In the genomic region with DNA sequence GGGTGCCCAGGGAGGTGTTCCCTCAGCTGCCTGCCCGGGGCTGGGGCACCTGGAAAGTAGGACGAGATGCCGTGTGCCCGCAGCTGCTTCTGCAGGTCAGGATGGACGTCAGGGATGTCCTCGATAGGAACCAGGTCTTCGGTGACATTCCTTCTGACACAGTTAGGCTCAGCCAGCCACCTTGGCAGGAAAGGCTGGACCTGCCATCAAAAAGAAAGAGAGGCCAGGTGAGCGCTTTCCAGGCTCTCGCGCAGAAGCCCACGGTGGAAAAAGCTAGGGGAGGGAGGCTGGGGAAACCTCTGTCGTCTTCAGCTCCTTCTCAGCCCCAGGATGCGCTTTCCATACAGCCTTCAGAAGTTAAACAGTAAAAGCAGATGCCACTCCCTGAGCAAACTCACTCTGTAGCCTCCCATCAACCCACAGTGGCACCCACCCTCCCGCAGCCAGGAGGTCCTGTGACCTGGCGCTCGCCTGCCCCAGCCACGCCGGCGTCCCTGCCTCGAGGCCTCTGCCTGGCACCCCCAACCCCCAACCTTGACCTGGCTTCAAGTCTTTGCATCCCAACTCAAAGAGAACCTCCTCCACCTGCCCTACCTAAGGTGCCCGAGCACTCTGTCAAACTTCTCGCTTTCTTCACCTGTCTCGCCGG, we compare ENCODE assay signal across 8 cellular contexts. TPM values are rescaled to one million over a fixed set of nuclear protein-coding genes. Genes with fewer than 3 reads are reported as not detected.
DNase-seq lines count a peak whose midpoint lies in the region; ATAC-seq, FAIRE-seq and TF ChIP-seq lines count a peak whose summit lies in the region.

No MANE protein-coding gene starts in this region.

- peak overlapping the region; percentile 82 for H3K27ac ChIP-seq in CD4-positive, alpha-beta memory T cell (ENCODE audit: low read depth, low read length)
- H3K27ac ChIP-seq in OCI-LY1 (ENCODE audit: low read depth, low read length, poor library complexity, severe bottlenecking) (peak overlapping the region; percentile 23), endothelial cell of umbilical vein (ENCODE audit: insufficient read depth, low read depth, low read length) (no peak overlapping the region), osteoblast (ENCODE audit: low read depth, low read length) (peak overlapping the region; percentile 28)

- H3K36me3 Mint-ChIP-seq in CD4-positive, alpha-beta memory T cell, result peaks cover 21 to 24% of the 10 kb centered on the region in 2 donors

- peaks cover 0 to 2% of the 10 kb centered on the region in 2 donors for H3K27me3 Mint-ChIP-seq in CD4-positive, alpha-beta memory T cell

- no peaks in the 10 kb centered on the region for H3K9me2 ChIP-seq in OCI-LY1 (ENCODE audit: low read depth, low read length)

- ATAC-seq in HG03095 (IDR thresholded peaks at IDR 0.05; ENCODE audit: unreplicated experiment) (no peak), GM18519 (IDR thresholded peaks at IDR 0.05; ENCODE audit: low FRiP score, unreplicated experiment) (no peak)

- H3K9me3 Mint-ChIP-seq in CD4-positive, alpha-beta memory T cell, result peaks cover 0 to 4% (median 0%) of the 10 kb centered on the region in 8 donors

- peaks cover 15 to 42% (median 27%) of the 10 kb centered on the region in 4 donors for H3K4me1 Mint-ChIP-seq in CD4-positive, alpha-beta memory T cell

- no peak for FAIRE-seq in endothelial cell of umbilical vein (lab: Jason Lieb, UNC)

- H3K27ac Mint-ChIP-seq in CD4-positive, alpha-beta memory T cell, result peak overlapping the region; percentile 77 to 92 (median 86)

- no peaks in the 10 kb centered on the region for H3K9me3 ChIP-seq in CD4-positive, alpha-beta memory T cell (ENCODE audit: control insufficient read depth in 1 of 2, low read length in 2 of 2)
- H3K9me3 ChIP-seq in OCI-LY1 (ENCODE audit: low read length) (no peaks in the 10 kb centered on the region), endothelial cell of umbilical vein (replicated peaks; ENCODE audit: control insufficient read depth, insufficient read depth, low read length) (no peaks in the 10 kb centered on the region), osteoblast (ENCODE audit: low read depth, low read length) (no peaks in the 10 kb centered on the region)

- peak overlapping the region; percentile 76 to 87 (median 85) for H3K4me3 Mint-ChIP-seq in CD4-positive, alpha-beta memory T cell

- H3K4me2 ChIP-seq in OCI-LY1 (ENCODE audit: low read length) (peak overlapping the region; percentile 98), endothelial cell of umbilical vein (ENCODE audit: insufficient read depth, low read length) (peak overlapping the region; percentile 76), osteoblast (ENCODE audit: insufficient read depth, low read length) (peak overlapping the region; percentile 92)

- peak overlapping the region; percentile 19 to 67 for H3K4me3 ChIP-seq in CD4-positive, alpha-beta memory T cell (ENCODE audit: low read length in 2 of 2)
- H3K4me3 ChIP-seq in OCI-LY1 (ENCODE audit: low read depth, low read length, poor library complexity, severe bottlenecking) (peak overlapping the region; percentile 96), endothelial cell of umbilical vein (replicated peaks in 1 of 3; ENCODE audit: insufficient read depth in 1 of 3, low read depth in 1 of 3, low read length in 3 of 3) (peak overlapping the region; percentile 54 to 77 (median 55)), osteoblast (ENCODE audit: insufficient read depth, low read length) (peak overlapping the region; percentile 92)

- peaks cover 35% of the 10 kb centered on the region for H3K36me3 ChIP-seq in CD4-positive, alpha-beta memory T cell (ENCODE audit: insufficient read depth, low read length)
- H3K36me3 ChIP-seq in OCI-LY1 (ENCODE audit: insufficient read depth, low read length), result peaks cover 57% of the 10 kb centered on the region
- H3K36me3 ChIP-seq in endothelial cell of umbilical vein (ENCODE audit: control insufficient read depth in 2 of 2, extremely low read depth in 1 of 2, insufficient read depth in 2 of 2, low read length in 2 of 2), result peaks cover 8 to 33% of the 10 kb centered on the region in 2 experiments
- H3K36me3 ChIP-seq in osteoblast (ENCODE audit: insufficient read depth, low read length), result peaks cover 31% of the 10 kb centered on the region

- H3K27me3 ChIP-seq in CD4-positive, alpha-beta memory T cell (ENCODE audit: insufficient read depth, low read length), result no peaks in the 10 kb centered on the region
- H3K27me3 ChIP-seq in OCI-LY1 (ENCODE audit: insufficient read depth, low read length) (no peaks in the 10 kb centered on the region), endothelial cell of umbilical vein (ENCODE audit: control insufficient read depth in 2 of 2, insufficient read depth in 2 of 2, low read length in 2 of 2) (no peaks in the 10 kb centered on the region), osteoblast (ENCODE audit: insufficient read depth, low read length) (no peaks in the 10 kb centered on the region)

- TF ChIP-seq CTCF in OCI-LY1 (IDR thresholded peaks at IDR 0.05; ENCODE audit: low read length) (no peak), endothelial cell of umbilical vein (IDR thresholded peaks at IDR 0.05; ENCODE audit: extremely low read depth in 1 of 2, insufficient read depth in 1 of 2, low read depth in 1 of 2, low read length in 2 of 2) (no peak), osteoblast (IDR thresholded peaks at IDR 0.05; ENCODE audit: extremely low read depth, low read depth, low read length) (no peak), GM10266 (IDR thresholded peaks at IDR 0.05; ENCODE audit: control insufficient read depth, insufficient read depth, low read depth, missing control alignments) (no peak)

- no peak overlapping the region for H2AFZ ChIP-seq in OCI-LY1 (ENCODE audit: low read length)
- no peak overlapping the region for H2AFZ ChIP-seq in endothelial cell of umbilical vein (ENCODE audit: low read depth, low read length)
- H2AFZ ChIP-seq in osteoblast (ENCODE audit: low read length), result no peak overlapping the region

- CTCF ChIA-PET in CD4-positive, alpha-beta memory T cell (lab: Charles Lee; ENCODE audit: partially characterized antibody), result interaction anchor here (1.0 kb wide), 1 partner anchor 11 kb away, joined by 3 read pairs; no protein-coding TSS in a partner anchor
- CTCF ChIA-PET in endothelial cell of umbilical vein (lab: Charles Lee), result interaction anchor here (1.5 to 1.8 kb wide), 2 partner anchors 9 to 11 kb away, joined by 3 to 7 read pairs; no protein-coding TSS in a partner anchor

- POLR2A ChIA-PET in CD4-positive, alpha-beta memory T cell (lab: Charles Lee; ENCODE audit: partially characterized antibody), result no interaction called here
- POLR2A ChIA-PET in endothelial cell of umbilical vein (lab: Charles Lee), result no interaction called here

- H3F3A ChIP-seq in OCI-LY1 (ENCODE audit: insufficient read depth, low read length), result no peaks in the 10 kb centered on the region

- H3K9me1 ChIP-seq in endothelial cell of umbilical vein (replicated peaks; ENCODE audit: control insufficient read depth, extremely low read depth, insufficient read depth, low read length), result no peaks in the 10 kb centered on the region

- dilution Hi-C loops in endothelial cell of umbilical vein (cut with MboI; ENCODE audit: extremely low pct_ligation_motif_present, low sequenced_read_pairs), result no loop called here

- peaks cover 27% of the 10 kb centered on the region for H3K4me1 ChIP-seq in CD4-positive, alpha-beta memory T cell (ENCODE audit: insufficient read depth, low read length)
- H3K4me1 ChIP-seq in OCI-LY1 (ENCODE audit: insufficient read depth, low read length, severe bottlenecking) (peaks cover 21% of the 10 kb centered on the region), endothelial cell of umbilical vein (ENCODE audit: control insufficient read depth, extremely low read depth, insufficient read depth, low read length) (peaks cover 14% of the 10 kb centered on the region), osteoblast (ENCODE audit: insufficient read depth, low read length) (peaks cover 16% of the 10 kb centered on the region)

- BruUV-seq in endothelial cell of umbilical vein (replicated peaks; lab: Mats Ljungman, UMichigan), result no TSS peak

- DNase-seq in CD4-positive, alpha-beta memory T cell, result no peak
- DNase-seq in endothelial cell of umbilical vein (ENCODE audit: low read depth, low spot score), result no peak
- peak; percentile 69 for DNase-seq in osteoblast (ENCODE audit: insufficient read length, low spot score, missing footprints)
- DNase-seq in middle frontal gyrus (ENCODE audit: extremely low spot score, low spot score), result no peak
- no peak for DNase-seq in GM10266 (ENCODE audit: extremely low spot score)

- H3K9ac ChIP-seq in OCI-LY1 (ENCODE audit: low read length) (peak overlapping the region; percentile 94), endothelial cell of umbilical vein (replicated peaks; ENCODE audit: extremely low read depth, insufficient read depth, low read length) (no peak overlapping the region)

- intact Hi-C loops in CD4-positive, alpha-beta memory T cell (cut with micrococcal nuclease), result loop anchor here (10.0 kb wide), 1 partner anchor 218 kb away; the partner anchor contains the start of gene PUS1
- intact Hi-C loops in endothelial cell of umbilical vein (cut with micrococcal nuclease), result no loop called here

- TF ChIP-seq POLR2A in endothelial cell of umbilical vein (IDR thresholded peaks at IDR 0.05; ENCODE audit: low read depth, low read length), result no peak

- H4K20me1 ChIP-seq in OCI-LY1 (ENCODE audit: insufficient read depth, low read length), result no peaks in the 10 kb centered on the region
- no peaks in the 10 kb centered on the region for H4K20me1 ChIP-seq in endothelial cell of umbilical vein (replicated peaks; ENCODE audit: control insufficient read depth, extremely low read depth, insufficient read depth, low read length)
- peaks cover 25% of the 10 kb centered on the region for H4K20me1 ChIP-seq in osteoblast (ENCODE audit: insufficient read depth, low read length)

- peaks cover 30% of the 10 kb centered on the region for H3K79me2 ChIP-seq in OCI-LY1 (ENCODE audit: insufficient read depth, low read length)
- peaks cover 34% of the 10 kb centered on the region for H3K79me2 ChIP-seq in endothelial cell of umbilical vein (ENCODE audit: control insufficient read depth, insufficient read depth, low read length)
- peaks cover 50% of the 10 kb centered on the region for H3K79me2 ChIP-seq in osteoblast (ENCODE audit: insufficient read depth, low read length)

RNA-seq across cellular contexts. Expression of gene DDX51, which starts 1.3 kb away (rescaled TPM):
- 10 to 100 TPM; 42.1 to 42.9 TPM for total RNA-seq in CD4-positive, alpha-beta memory T cell
- polyA plus RNA-seq in CD4-positive, alpha-beta memory T cell, result 10 to 100 TPM in 1 of 2 donors, 1 to 10 TPM in 1; 4.0 to 13.0 TPM
- total RNA-seq in endothelial cell of umbilical vein (23.5 and 27.2 TPM in 2 replicates), osteoblast (6.2 and 7.4 TPM in 2 replicates)
- polyA plus RNA-seq in endothelial cell of umbilical vein, result 10.9 and 11.4 TPM in 2 replicates
- polyA plus RNA-seq in endothelial cell of umbilical vein (2011; cell fraction: cytosol; rRNA removed), result 10.2 and 13.6 TPM in 2 replicates
- polyA plus RNA-seq in endothelial cell of umbilical vein (2011; cell fraction: nucleus; rRNA removed), result 50.7 and 55.5 TPM in 2 replicates
- polyA plus RNA-seq in endothelial cell of umbilical vein (2012), result 16.9 and 19.1 TPM in 2 replicates
- 5.1 and 9.6 TPM in 2 replicates for polyA minus RNA-seq in endothelial cell of umbilical vein
- polyA minus RNA-seq in endothelial cell of umbilical vein (2011; cell fraction: cytosol; rRNA and poly(A)+ RNA removed), result 14.8 TPM
- 9.8 and 19.6 TPM in 2 replicates for polyA minus RNA-seq in endothelial cell of umbilical vein (2011; cell fraction: nucleus; rRNA and poly(A)+ RNA removed)

RNA-seq across cellular contexts. Expression of gene NOC4L, which starts 1.5 kb away (rescaled TPM):
- total RNA-seq in CD4-positive, alpha-beta memory T cell, result 10 to 100 TPM; 17.0 to 18.5 TPM
- 10 to 100 TPM; 13.9 to 26.0 TPM for polyA plus RNA-seq in CD4-positive, alpha-beta memory T cell
- 28.0 and 29.4 TPM in 2 replicates for total RNA-seq in endothelial cell of umbilical vein
- 19.4 and 20.7 TPM in 2 replicates for polyA plus RNA-seq in endothelial cell of umbilical vein
- polyA plus RNA-seq in endothelial cell of umbilical vein (2011; cell fraction: cytosol; rRNA removed), result 11.6 and 11.8 TPM in 2 replicates
- polyA plus RNA-seq in endothelial cell of umbilical vein (2011; cell fraction: nucleus; rRNA removed), result 14.6 and 15.6 TPM in 2 replicates
- 18.8 and 21.7 TPM in 2 replicates for polyA plus RNA-seq in endothelial cell of umbilical vein (2012)
- 4.6 and 6.2 TPM in 2 replicates for polyA minus RNA-seq in endothelial cell of umbilical vein
- 14.8 TPM for polyA minus RNA-seq in endothelial cell of umbilical vein (2011; cell fraction: cytosol; rRNA and poly(A)+ RNA removed)
- 2.7 and 5.1 TPM in 2 replicates for polyA minus RNA-seq in endothelial cell of umbilical vein (2011; cell fraction: nucleus; rRNA and poly(A)+ RNA removed)
- 7.7 and 11.2 TPM in 2 replicates for total RNA-seq in osteoblast

Comparison
In these comparisons a context has a peak if more than half of its experiments do, and no peak if none do; other contexts are left out.
1. H3K4me3 ChIP-seq: peak in every context shown above with its lines; median percentile 96 in OCI-LY1; 92 in osteoblast; 55 in endothelial cell of umbilical vein; 43 in CD4-positive, alpha-beta memory T cell.